Comparison of ENCODE assay signal across 9 cellular contexts in genomic region chr7:150937848-150938561, GRCh38. TPM values are rescaled to one million over a fixed set of nuclear protein-coding genes. Genes with fewer than 3 reads are reported as not detected.
A peak's percentile ranks its signal among the peaks of the same experiment; 100 is the strongest.
DNase-seq lines count a peak whose midpoint lies in the region; ATAC-seq and TF ChIP-seq lines count a peak whose summit lies in the region.
"Had no signal": no experiment of that assay in that cellular context is flagged by ENCODE, and none has a peak within 500 bp of the region (broad histone marks: within the 10 kb centered on the region; RNA-seq: fewer than 3 reads in every experiment).

No MANE protein-coding gene starts in this region.

- peak overlapping the region in 7 of 9 donors; percentile 60 to 86 (median 79) for H3K27ac Mint-ChIP-seq in naive thymus-derived CD4-positive, alpha-beta T cell

- H3K4me1 ChIP-seq in naive thymus-derived CD4-positive, alpha-beta T cell (ENCODE audit: control insufficient read depth in 2 of 2, insufficient read depth in 2 of 2, low read length in 2 of 2), result peaks cover 16 to 36% of the 10 kb centered on the region in 2 donors

- H3K9me3 Mint-ChIP-seq in naive thymus-derived CD4-positive, alpha-beta T cell, result no peaks in the 10 kb centered on the region

- H3K27me3 Mint-ChIP-seq in naive thymus-derived CD4-positive, alpha-beta T cell, result peaks cover 0 to 10% (median 0%) of the 10 kb centered on the region in 5 donors

- intact Hi-C loops in naive thymus-derived CD4-positive, alpha-beta T cell (cut with micrococcal nuclease), result loop anchor here in 1 of 2 donors (1.0 kb wide), 1 partner anchor 40 kb away; no protein-coding TSS in a partner anchor

- no peak overlapping the region for H3K4me3 ChIP-seq in MG63
- H3K4me3 ChIP-seq in naive thymus-derived CD4-positive, alpha-beta T cell (ENCODE audit: low read length), result peak overlapping the region; percentile 21

- CTCF ChIA-PET in naive thymus-derived CD4-positive, alpha-beta T cell (lab: Charles Lee), result interaction anchor here (0.6 to 1.5 kb wide), 4 partner anchors 25 to 489 kb away, joined by 3 to 7 read pairs (median 5); no protein-coding TSS in a partner anchor
- CTCF ChIA-PET in HEK293T (lab: Yijun Ruan, JAX), result interaction anchor here (0.7 to 1.5 kb wide), 4 partner anchors 10 to 40 kb away, joined by 3 to 5 read pairs (median 4); no protein-coding TSS in a partner anchor

- DNase-seq in COLO668 (lab: John Stamatoyannopoulos, UW; ENCODE audit: unreplicated experiment) (peak; percentile 21), MG63 (peak; percentile 58), activated T-cell treated with anti-CD3 and anti-CD28 coated beads for 48 hours (ENCODE audit: low read depth) (peak; percentile 29), HEK293T (ENCODE audit: extremely low spot score) (no peak), GM19238 (ENCODE audit: insufficient read length, low spot score) (no peak)
- peak in 6 of 9 donors; percentile 19 to 52 (median 37) for DNase-seq in naive thymus-derived CD4-positive, alpha-beta T cell

- no peaks in the 10 kb centered on the region for H3K27me3 ChIP-seq in MG63
- no peaks in the 10 kb centered on the region for H3K27me3 ChIP-seq in naive thymus-derived CD4-positive, alpha-beta T cell (ENCODE audit: control insufficient read depth in 2 of 2, insufficient read depth in 2 of 2, low read length in 2 of 2)

- POLR2A ChIA-PET in naive thymus-derived CD4-positive, alpha-beta T cell (lab: Charles Lee), result interaction anchor here (1.2 kb wide), 1 partner anchor 36 kb away, joined by 3 read pairs; no protein-coding TSS in a partner anchor
- POLR2A ChIA-PET in HEK293T (lab: Yijun Ruan, JAX), result no interaction called here

- ATAC-seq in naive thymus-derived CD4-positive, alpha-beta T cell, result peak; percentile 66
- ATAC-seq in GM19463 (IDR thresholded peaks at IDR 0.05; ENCODE audit: unreplicated experiment) (no peak), GM19397 (IDR thresholded peaks at IDR 0.05; ENCODE audit: unreplicated experiment) (no peak)
- ATAC-seq: right cardiac atrium had no signal

- peak overlapping the region; percentile 37 to 88 (median 80) for H3K4me3 Mint-ChIP-seq in naive thymus-derived CD4-positive, alpha-beta T cell

- H3K9me3 ChIP-seq in MG63, result no peaks in the 10 kb centered on the region
- H3K9me3 ChIP-seq in naive thymus-derived CD4-positive, alpha-beta T cell (ENCODE audit: control insufficient read depth in 2 of 3, low read length in 3 of 3), result no peaks in the 10 kb centered on the region

- H3K36me3 Mint-ChIP-seq in naive thymus-derived CD4-positive, alpha-beta T cell, result no peaks in the 10 kb centered on the region

- H3K4me1 Mint-ChIP-seq in naive thymus-derived CD4-positive, alpha-beta T cell, result peaks cover 19 to 49% (median 44%) of the 10 kb centered on the region in 7 donors

- no peaks in the 10 kb centered on the region for H3K36me3 ChIP-seq in MG63
- H3K36me3 ChIP-seq in naive thymus-derived CD4-positive, alpha-beta T cell (ENCODE audit: control insufficient read depth in 2 of 3, insufficient read depth in 3 of 3, low read length in 3 of 3), result no peaks in the 10 kb centered on the region

- H3K27ac ChIP-seq in naive thymus-derived CD4-positive, alpha-beta T cell (ENCODE audit: low read depth, low read length), result peak overlapping the region; percentile 23

TF ChIP-seq in HEK293T, 16 proteins besides CTCF, POLR2A, EP300 and RAD21:
- no peak for TF ChIP-seq HDGF (IDR thresholded peaks at IDR 0.05; ENCODE audit: borderline replicate concordance)
- no peak for TF ChIP-seq FOXM1 (IDR thresholded peaks at IDR 0.05; ENCODE audit: borderline replicate concordance)
- no peak for TF ChIP-seq NFRKB (IDR thresholded peaks at IDR 0.05)
- no peak for TF ChIP-seq SP1 (IDR thresholded peaks at IDR 0.05)
- TF ChIP-seq SUZ12 (IDR thresholded peaks at IDR 0.05), result no peak
- TF ChIP-seq FOXK2 (IDR thresholded peaks at IDR 0.05), result no peak
- no peak for TF ChIP-seq FOXA1 (IDR thresholded peaks at IDR 0.05)
- no peak for TF ChIP-seq ZNF384 (IDR thresholded peaks at IDR 0.05)
- no peak for TF ChIP-seq TARDBP (IDR thresholded peaks at IDR 0.05)
- TF ChIP-seq LEF1 (IDR thresholded peaks at IDR 0.05; ENCODE audit: borderline replicate concordance), result no peak
- no peak for TF ChIP-seq CTBP1 (IDR thresholded peaks at IDR 0.05; ENCODE audit: borderline replicate concordance)
- TF ChIP-seq PKNOX1 (IDR thresholded peaks at IDR 0.05), result no peak
- TF ChIP-seq BHLHE40 (IDR thresholded peaks at IDR 0.05; ENCODE audit: borderline replicate concordance), result no peak
- TF ChIP-seq L3MBTL2 (conservative IDR thresholded peaks at IDR 0.05), result no peak
TF ChIP-seq in HEK293T: peak in this region for 0.

RNA-seq across cellular contexts. Expression of gene KCNH2, which starts 40.1 kb away (rescaled TPM):
- 0.33 TPM in 1 of 2 replicates, not detected in the other for total RNA-seq in MG63 (2014; rRNA removed; shearing (Covaris generic); ENCODE audit: low replicate concordance)
- 1 to 10 TPM in 4 of 5 experiments, under 1 TPM in 1; 0.56 to 4.9 (median 3.2) TPM for total RNA-seq in naive thymus-derived CD4-positive, alpha-beta T cell
- 1 to 10 TPM; 3.0 to 5.2 TPM for polyA plus RNA-seq in naive thymus-derived CD4-positive, alpha-beta T cell

RNA-seq across cellular contexts. Expression of gene NOS3, which starts 52.8 kb away (rescaled TPM):
- total RNA-seq in MG63 (2014; rRNA removed; shearing (Covaris generic); ENCODE audit: low replicate concordance), result 0.20 TPM in 1 of 2 replicates, not detected in the other
- 10 to 100 TPM in 1 of 5 experiments, 1 to 10 TPM in 4; 2.8 to 19.1 (median 7.9) TPM for total RNA-seq in naive thymus-derived CD4-positive, alpha-beta T cell
- polyA plus RNA-seq in naive thymus-derived CD4-positive, alpha-beta T cell, result 10 to 100 TPM in 1 of 2 donors, 1 to 10 TPM in 1; 4.6 to 12.7 TPM

Comparison
In these comparisons a context has a peak if more than half of its experiments do, and no peak if none do; other contexts are left out.
1. DNase-seq: peak in COLO668 (single experiment), MG63 (single experiment), activated T-cell treated with anti-CD3 and anti-CD28 coated beads for 48 hours (single experiment) and naive thymus-derived CD4-positive, alpha-beta T cell (6 of 9); none in HEK293T (single experiment) and GM19238 (single experiment).